In genomic region chr10:22316286-22317120, GRCh38 we compare ENCODE assay signal across 1 cellular context.
A peak's percentile ranks its signal among the peaks of the same experiment; 100 is the strongest.
TF ChIP-seq lines count a peak whose summit lies in the region.

TSS of gene COMMD3 (plus strand) at chr10:22316388. CDS start at chr10:22316418, 30 bp downstream.

TF ChIP-seq in K562, 482 proteins besides CTCF, POLR2A, EP300 and RAD21 (continued from another document and continues in another):
- no peak for TF ChIP-seq ZNF512 (tag; IDR thresholded peaks at IDR 0.05)
- TF ChIP-seq NR2C2 (CRISPR knock-in tag; IDR thresholded peaks at IDR 0.05), result peak; percentile 96
- TF ChIP-seq NR2C2 (tag; IDR thresholded peaks at IDR 0.05), result peak; percentile 99
- TF ChIP-seq MCM3 (IDR thresholded peaks at IDR 0.05), result no peak
- TF ChIP-seq RERE (CRISPR knock-in tag; IDR thresholded peaks at IDR 0.05; ENCODE audit: borderline replicate concordance), result 0 out of 2 replicates have a peak, but pooled peaks have one; percentile 70
- peak; percentile 90 for TF ChIP-seq BHLHE40 (IDR thresholded peaks at IDR 0.05; ENCODE audit: low read length)
- TF ChIP-seq ZKSCAN8 (CRISPR knock-in tag; IDR thresholded peaks at IDR 0.05), result peak; percentile 90
- no peak for TF ChIP-seq IFI16 (CRISPR knock-in tag; IDR thresholded peaks at IDR 0.05)
- TF ChIP-seq CSDE1 (IDR thresholded peaks at IDR 0.05), result no peak
- TF ChIP-seq ZC3H8 (IDR thresholded peaks at IDR 0.05), result no peak
- no peak for TF ChIP-seq TRIM25 (IDR thresholded peaks at IDR 0.05; ENCODE audit: borderline replicate concordance)
- TF ChIP-seq ZBTB9 (CRISPR knock-in tag; IDR thresholded peaks at IDR 0.05), result peak; percentile 52; the same call in 1 of the 2 replicates
- TF ChIP-seq PHF20 (IDR thresholded peaks at IDR 0.05; ENCODE audit: partially characterized antibody), result no peak
- TF ChIP-seq ZBTB43 (CRISPR knock-in tag; IDR thresholded peaks at IDR 0.05), result 0 out of 2 replicates have a peak, but pooled peaks have one; percentile 84
- TF ChIP-seq ZSCAN29 (IDR thresholded peaks at IDR 0.05), result peak; percentile 40; the same call in 1 of the 2 replicates
- peak; percentile 84 for TF ChIP-seq CREM (IDR thresholded peaks at IDR 0.05; ENCODE audit: low read depth)
- TF ChIP-seq IRF1 (CRISPR knock-in tag; IDR thresholded peaks at IDR 0.05; ENCODE audit: borderline replicate concordance), result 0 out of 2 replicates have a peak, but pooled peaks have one; percentile 54
- peak; percentile 71; the same call in 1 of the 2 replicates for TF ChIP-seq HDAC2 (IDR thresholded peaks at IDR 0.05)
- TF ChIP-seq EZH2 (IDR thresholded peaks at IDR 0.05; ENCODE audit: borderline replicate concordance, low read depth, low read length), result no peak
- no peak for TF ChIP-seq ZMIZ1 (IDR thresholded peaks at IDR 0.05; ENCODE audit: low read depth in 2 of 2, low read length in 2 of 2)
- no peak for TF ChIP-seq ZHX1 (conservative IDR thresholded peaks at IDR 0.05; ENCODE audit: low read length)
- TF ChIP-seq KAT2B (IDR thresholded peaks at IDR 0.05; ENCODE audit: low read depth, low read length), result no peak
- peak; percentile 24 for TF ChIP-seq SMAD1 (IDR thresholded peaks at IDR 0.05; ENCODE audit: low read depth, low read length, partially characterized antibody)
- TF ChIP-seq ZNF655 (CRISPR knock-in tag; IDR thresholded peaks at IDR 0.05), result no peak
- TF ChIP-seq ZNF75A (CRISPR knock-in tag; IDR thresholded peaks at IDR 0.05), result no peak
- no peak for TF ChIP-seq MYNN (IDR thresholded peaks at IDR 0.05)
- TF ChIP-seq MYNN (CRISPR knock-in tag; IDR thresholded peaks at IDR 0.05), result no peak
- peak; percentile 71 to 79 for TF ChIP-seq NRF1 (conservative IDR thresholded peaks at IDR 0.05 in 1 of 2, IDR thresholded peaks at IDR 0.05 in 1 of 2)
- TF ChIP-seq MAZ (CRISPR knock-in tag; conservative IDR thresholded peaks at IDR 0.05 in 1 of 2, IDR thresholded peaks at IDR 0.05 in 1 of 2), result peak in 1 of 2 experiments; percentile 46; a peak in 1 of 4 replicates
- TF ChIP-seq UBTF (IDR thresholded peaks at IDR 0.05; ENCODE audit: borderline replicate concordance in 1 of 2, low read depth in 2 of 2, low read length in 2 of 2), result peak; percentile 90 to 93; a peak in 3 of 4 replicates
- TF ChIP-seq E2F3 (CRISPR knock-in tag; IDR thresholded peaks at IDR 0.05), result no peak
- TF ChIP-seq ZNF165 (CRISPR knock-in tag; IDR thresholded peaks at IDR 0.05; ENCODE audit: borderline replicate concordance), result no peak
- TF ChIP-seq RAD51 (IDR thresholded peaks at IDR 0.05; ENCODE audit: borderline replicate concordance, low read depth), result peak; percentile 93
- no peak for TF ChIP-seq ZNF584 (CRISPR knock-in tag; IDR thresholded peaks at IDR 0.05; ENCODE audit: low read depth)
- TF ChIP-seq DPF2 (IDR thresholded peaks at IDR 0.05), result no peak
- peak; percentile 84 for TF ChIP-seq CHD1 (IDR thresholded peaks at IDR 0.05; ENCODE audit: low read length)
